15 cellular contexts compared by ENCODE assay signal in the genomic region with DNA sequence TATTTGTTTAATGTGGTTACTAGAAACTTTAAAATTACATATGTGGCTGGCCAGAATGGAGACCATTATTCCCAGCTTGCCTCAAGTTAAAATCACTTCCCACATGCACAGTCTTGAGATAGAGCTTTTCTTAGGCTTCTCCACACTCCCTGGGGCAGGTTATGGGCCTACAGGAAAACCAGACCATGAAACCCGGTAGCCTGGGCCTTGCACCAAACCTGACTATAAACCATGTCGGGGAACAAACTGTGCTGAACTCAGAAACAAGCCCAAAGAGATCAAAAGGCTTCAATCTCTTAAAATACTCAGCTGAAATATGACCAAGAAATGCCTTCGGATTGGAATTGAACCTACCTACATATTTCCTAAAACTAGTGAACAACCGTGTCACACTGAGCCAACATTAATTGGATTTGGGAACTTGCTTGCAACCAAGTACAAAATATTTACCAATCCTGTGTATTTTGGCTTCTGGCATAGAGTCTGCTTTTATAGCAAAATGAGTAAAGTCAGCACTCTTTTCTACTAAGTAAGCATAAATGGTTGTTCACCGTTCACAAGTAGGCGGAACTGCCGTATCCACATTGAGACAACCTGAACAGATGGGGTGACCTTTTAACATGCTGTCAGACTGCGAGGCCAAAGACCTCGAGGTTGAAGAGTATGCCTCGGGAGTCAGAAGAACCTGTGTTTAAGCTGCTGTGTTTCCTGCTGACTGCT.
"Had no signal": no experiment of that assay in that cellular context is flagged by ENCODE, and none has a peak within 500 bp of the region (broad histone marks: within the 10 kb centered on the region; RNA-seq: fewer than 3 reads in every experiment).

No MANE protein-coding gene starts in this region.

- H3K4me1 ChIP-seq: colonic mucosa, sigmoid colon, spleen had no signal

- H3K27me3 ChIP-seq: colonic mucosa, esophagus squamous epithelium, sigmoid colon, spleen, vagina had no signal

- H3K27ac ChIP-seq: colonic mucosa, esophagus squamous epithelium, sigmoid colon, spleen, vagina had no signal

- H3K4me3 ChIP-seq: colonic mucosa, esophagus squamous epithelium, sigmoid colon, spleen, vagina had no signal

- H3K36me3 ChIP-seq: colonic mucosa, esophagus squamous epithelium, sigmoid colon, spleen, vagina had no signal

- DNase-seq: activated CD4-positive, alpha-beta T cell treated with anti-CD3 and anti-CD28 coated beads, Interleukin-2, amount 50 U/mL, for 48 hours; activated naive CD4-positive, alpha-beta T cell treated with anti-CD3 and anti-CD28 coated beads, Interleukin-2, amount 10 ng/mL, durations not matched to agents 7 days and 5 days; central memory CD4-positive, alpha-beta T cell; colonic mucosa; effector CD4-positive, alpha-beta T cell; esophagus squamous epithelium; hippocampal formation; left ventricle myocardium superior; mesenchymal stem cell; natural killer cell; nucleus accumbens; sigmoid colon; spleen; T-helper 9 cell had no signal

- H3K9me3 ChIP-seq: colonic mucosa, esophagus squamous epithelium, sigmoid colon, spleen, vagina had no signal

- ATAC-seq: left ventricle myocardium superior, natural killer cell had no signal
